Comparison of ENCODE assay signal across 9 cellular contexts in the genomic region with DNA sequence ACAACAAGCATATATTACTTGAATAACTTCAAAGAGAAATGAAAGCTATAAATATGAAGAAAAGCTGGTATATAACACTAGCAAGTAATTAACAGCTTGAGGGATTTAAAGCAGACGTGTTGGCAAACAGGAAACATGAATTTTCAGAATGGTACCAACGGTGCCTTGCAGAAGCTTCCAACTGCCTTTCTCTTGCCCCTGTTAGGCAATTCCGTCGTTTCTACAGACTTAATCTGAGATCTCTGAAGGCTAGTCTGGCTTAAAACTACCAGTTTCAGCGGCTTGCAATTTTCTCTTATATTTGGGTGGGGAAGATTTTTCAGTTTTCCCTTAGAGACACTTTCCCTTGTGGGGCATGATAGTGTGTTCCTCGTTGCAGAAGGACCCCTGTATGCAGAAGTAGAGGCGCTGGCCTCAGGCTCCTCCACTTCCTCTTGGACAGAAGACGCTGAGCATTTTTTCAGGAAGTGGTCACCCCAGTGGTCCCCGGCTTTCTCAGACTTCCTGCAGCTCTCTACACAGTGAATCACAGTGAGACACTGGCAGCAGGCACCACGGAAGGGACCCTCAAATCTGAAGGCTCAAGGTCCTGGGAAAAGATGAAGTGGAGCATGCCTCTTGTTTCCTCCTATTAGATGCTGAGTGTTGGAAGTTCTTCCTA. TPM values are rescaled to one million over a fixed set of nuclear protein-coding genes. Genes with fewer than 3 reads are reported as not detected.
DNase-seq lines count a peak whose midpoint lies in the region; ATAC-seq and FAIRE-seq lines count a peak whose summit lies in the region.
"Had no signal": no experiment of that assay in that cellular context is flagged by ENCODE, and none has a peak within 500 bp of the region (broad histone marks: within the 10 kb centered on the region; RNA-seq: fewer than 3 reads in every experiment).

No MANE protein-coding gene starts in this region.

- no peak for DNase-seq in GM18507 (ENCODE audit: extremely low spot score, insufficient read length, low read depth)
- DNase-seq in T-helper 17 cell: no peak
- peak; percentile 66 for DNase-seq in natural killer cell treated with Interleukin-12 subunit alpha and Interleukin-12 subunit beta and Interleukin-15 and Interleukin-18, amount 100 ng/mL, for 72 hours (ENCODE audit: low spot score)
- no peak for DNase-seq in ecto neural progenitor cell (ENCODE audit: low spot score)
- DNase-seq in H7: no peak
- DNase-seq in NCI-H748 (lab: John Stamatoyannopoulos, UW; ENCODE audit: unreplicated experiment): no peak
- DNase-seq: IMR-90 had no signal

- peak; percentile 36 for FAIRE-seq in GM18507 (lab: Jason Lieb, UNC)

- no peaks in the 10 kb centered on the region for H3K27me3 ChIP-seq in H7 (ENCODE audit: control insufficient read depth, insufficient read depth, low read length)

- peaks cover 4% of the 10 kb centered on the region for H3K9me3 Mint-ChIP-seq in natural killer cell treated with Interleukin-12 subunit alpha and Interleukin-12 subunit beta and Interleukin-15 and Interleukin-18, amount 100 ng/mL, for 72 hours

- H3K4me3 Mint-ChIP-seq in T-helper 17 cell: peak overlapping the region; percentile 52
- peak overlapping the region; percentile 83 for H3K4me3 Mint-ChIP-seq in natural killer cell treated with Interleukin-12 subunit alpha and Interleukin-12 subunit beta and Interleukin-15 and Interleukin-18, amount 100 ng/mL, for 72 hours

- H3K27me3 Mint-ChIP-seq in T-helper 17 cell: peaks cover 14% of the 10 kb centered on the region
- H3K27me3 Mint-ChIP-seq in natural killer cell treated with Interleukin-12 subunit alpha and Interleukin-12 subunit beta and Interleukin-15 and Interleukin-18, amount 100 ng/mL, for 72 hours: peaks cover 0 to 3% of the 10 kb centered on the region in 2 donors

- H3K36me3 ChIP-seq in H7 (replicated peaks; ENCODE audit: control insufficient read depth, insufficient read depth, low read length): no peaks in the 10 kb centered on the region

- H3K4me1 Mint-ChIP-seq in T-helper 17 cell: peaks cover 6% of the 10 kb centered on the region
- H3K4me1 Mint-ChIP-seq in natural killer cell treated with Interleukin-12 subunit alpha and Interleukin-12 subunit beta and Interleukin-15 and Interleukin-18, amount 100 ng/mL, for 72 hours (ENCODE audit: low read depth in 2 of 2): peaks cover 20 to 23% of the 10 kb centered on the region in 2 donors

- no peaks in the 10 kb centered on the region for H3K36me3 Mint-ChIP-seq in T-helper 17 cell (ENCODE audit: low read depth)
- no peaks in the 10 kb centered on the region for H3K36me3 Mint-ChIP-seq in natural killer cell treated with Interleukin-12 subunit alpha and Interleukin-12 subunit beta and Interleukin-15 and Interleukin-18, amount 100 ng/mL, for 72 hours

- H3K27ac Mint-ChIP-seq in T-helper 17 cell: no peak overlapping the region
- H3K27ac Mint-ChIP-seq in natural killer cell treated with Interleukin-12 subunit alpha and Interleukin-12 subunit beta and Interleukin-15 and Interleukin-18, amount 100 ng/mL, for 72 hours: peak overlapping the region; percentile 46 to 81

- no peak overlapping the region for H3K4me3 ChIP-seq in H7 (ENCODE audit: insufficient read depth, low read depth, low read length)

- H3K9me3 ChIP-seq in T-helper 17 cell (ENCODE audit: control insufficient read depth, low read length, poor library complexity, severe bottlenecking): no peaks in the 10 kb centered on the region

- ATAC-seq in HG03066 (IDR thresholded peaks at IDR 0.05; ENCODE audit: low read depth, unreplicated experiment) (peak; percentile 73), T-helper 17 cell (no peak), GM19324 (IDR thresholded peaks at IDR 0.05; ENCODE audit: low FRiP score, unreplicated experiment) (no peak)
- peak; percentile 84 to 88 for ATAC-seq in natural killer cell treated with Interleukin-12 subunit alpha and Interleukin-12 subunit beta and Interleukin-15 and Interleukin-18, amount 100 ng/mL, for 72 hours

RNA-seq across cellular contexts. Expression of a gene that starts 56.2 kb away (rescaled TPM):
- total RNA-seq in T-helper 17 cell: under 1 TPM in 1 of 2 donors, not detected in 1; 0.23 TPM
- under 1 TPM in 1 of 2 donors, not detected in 1; 1.00 TPM for total RNA-seq in natural killer cell treated with Interleukin-12 subunit alpha and Interleukin-12 subunit beta and Interleukin-15 and Interleukin-18, amount 100 ng/mL, for 72 hours
- 1.3 and 2.1 TPM in 2 replicates for total RNA-seq in H7 (2014; rRNA removed; shearing (Covaris generic))

Comparison
In these comparisons a context has a peak if more than half of its experiments do, and no peak if none do; other contexts are left out.
1. ATAC-seq: peak in HG03066 (single experiment) and natural killer cell treated with Interleukin-12 subunit alpha and Interleukin-12 subunit beta and Interleukin-15 and Interleukin-18, amount 100 ng/mL, for 72 hours (2 of 2); none in T-helper 17 cell (single experiment) and GM19324 (single experiment).